ENCODE assay signal across 12 cellular contexts in the genomic region with DNA sequence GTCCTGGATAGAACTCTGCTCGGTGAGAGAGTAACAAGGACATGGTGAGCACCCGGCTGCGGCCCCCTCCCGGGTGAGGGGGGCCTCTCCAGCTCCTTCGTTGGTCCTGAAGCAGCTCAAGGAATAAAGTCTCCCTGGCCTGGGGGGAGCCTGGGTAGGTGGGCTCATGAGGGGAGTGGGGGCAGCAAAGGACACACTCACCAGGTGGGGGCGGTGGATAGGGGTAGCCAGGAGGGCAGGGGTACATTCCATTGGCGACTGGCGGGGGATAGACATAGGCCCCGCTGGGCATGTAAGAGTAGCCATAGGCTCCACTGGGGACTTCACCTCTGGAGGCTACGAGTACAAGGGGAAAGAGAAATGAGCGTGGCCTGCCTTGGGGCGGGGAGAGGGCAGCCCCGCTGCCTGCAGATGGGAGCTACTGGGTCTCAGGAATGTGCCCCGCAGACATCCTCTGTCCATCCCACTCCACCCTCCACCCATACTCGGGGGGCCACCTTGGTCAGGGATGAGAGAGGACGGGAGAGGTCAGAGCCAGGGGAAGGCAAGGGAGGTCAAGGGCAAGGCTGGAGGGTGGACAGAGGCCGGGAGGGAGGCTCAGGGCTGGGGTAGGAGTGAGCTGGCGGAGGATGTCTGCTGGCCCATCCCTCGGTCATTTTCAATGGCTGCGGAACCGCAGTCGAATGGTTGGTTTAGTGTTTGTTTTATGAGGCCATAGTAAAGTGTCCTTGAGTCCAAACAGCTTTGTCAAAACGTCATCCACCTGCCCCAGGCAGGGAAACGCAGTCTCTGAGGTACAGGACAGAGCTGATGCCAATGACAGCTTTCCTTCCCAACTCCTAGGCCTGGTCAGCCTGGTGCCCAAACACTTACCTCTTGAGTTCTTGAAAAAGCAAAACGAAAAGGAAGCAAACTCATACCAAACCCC. TPM values are rescaled to one million over a fixed set of nuclear protein-coding genes. Genes with fewer than 3 reads are reported as not detected.
DNase-seq lines count a peak whose midpoint lies in the region; ATAC-seq and TF ChIP-seq lines count a peak whose summit lies in the region.
"Had no signal": no experiment of that assay in that cellular context is flagged by ENCODE, and none has a peak within 500 bp of the region (broad histone marks: within the 10 kb centered on the region; RNA-seq: fewer than 3 reads in every experiment).

No MANE protein-coding gene starts in this region.

- H3K27me3 Mint-ChIP-seq in activated T-cell treated with anti-CD3 and anti-CD28 coated beads, Interleukin-2, amount 50 U/mL, for 72 hours (ENCODE audit: low read depth): no peaks in the 10 kb centered on the region
- H3K27me3 Mint-ChIP-seq in activated CD4-positive, alpha-beta memory T cell treated with anti-CD3 and anti-CD28 coated beads, Interleukin-2, amount 10 ng/mL, durations not matched to agents 7 days and 5 days: no peaks in the 10 kb centered on the region

- TF ChIP-seq POLR2A in suprapubic skin (IDR thresholded peaks at IDR 0.05): no peak

- no peaks in the 10 kb centered on the region for H3K27me3 ChIP-seq in left lung
- H3K27me3 ChIP-seq in suprapubic skin: no peaks in the 10 kb centered on the region
- H3K27me3 ChIP-seq: MG63 had no signal

- POLR2A ChIA-PET in activated CD4-positive, alpha-beta memory T cell treated with anti-CD3 and anti-CD28 coated beads, Interleukin-2, amount 10 ng/mL, durations not matched to agents 7 days and 5 days (lab: Charles Lee): interaction anchor here (0.8 to 8.7 kb wide), 8 partner anchors 7 to 71 kb away, joined by 3 to 87 read pairs (median 6); partner anchors contain the start of genes TRIM47, TRIM65, UNK and WBP2

- peak overlapping the region; percentile 66 for H3K27ac Mint-ChIP-seq in activated T-cell treated with anti-CD3 and anti-CD28 coated beads, Interleukin-2, amount 50 U/mL, for 72 hours
- H3K27ac Mint-ChIP-seq in activated CD4-positive, alpha-beta memory T cell treated with anti-CD3 and anti-CD28 coated beads, Interleukin-2, amount 10 ng/mL, durations not matched to agents 7 days and 5 days: peak overlapping the region; percentile 54

- intact Hi-C loops in left lung (cut with DNase I): no loop called here
- intact Hi-C loops in head of caudate nucleus (cut with DNase I): no loop called here

- peaks cover 2 to 11% of the 10 kb centered on the region in 2 donors for H3K36me3 Mint-ChIP-seq in activated T-cell treated with anti-CD3 and anti-CD28 coated beads, Interleukin-2, amount 50 U/mL, for 72 hours (ENCODE audit: insufficient read depth in 2 of 2)
- H3K36me3 Mint-ChIP-seq in activated CD4-positive, alpha-beta memory T cell treated with anti-CD3 and anti-CD28 coated beads, Interleukin-2, amount 10 ng/mL, durations not matched to agents 7 days and 5 days (ENCODE audit: low read depth): peaks cover 52% of the 10 kb centered on the region

- DNase-seq in activated T-cell treated with anti-CD3 and anti-CD28 coated beads, Interleukin-2, amount 50 U/mL, for 72 hours: no peak
- no peak for DNase-seq in activated T-cell treated with anti-CD3 and anti-CD28 coated beads for 4 hours
- DNase-seq in activated CD4-positive, alpha-beta memory T cell treated with anti-CD3 and anti-CD28 coated beads, Interleukin-2, amount 10 ng/mL, durations not matched to agents 7 days and 5 days: no peak
- DNase-seq in left lung: peak in 1 of 2 donors; percentile 49
- no peak for DNase-seq in suprapubic skin (ENCODE audit: low spot score in 2 of 2)
- no peak for DNase-seq in head of caudate nucleus
- no peak for DNase-seq in islet precursor cell
- no peak for DNase-seq in NCI-H2171 (lab: John Stamatoyannopoulos, UW)
- DNase-seq: foreskin melanocyte, MG63, NCI-H226 had no signal

- H3K4me1 ChIP-seq in left lung (peaks cover 31 to 82% of the 10 kb centered on the region in 2 donors), suprapubic skin (peaks cover 70% of the 10 kb centered on the region)

- peaks cover 14% of the 10 kb centered on the region for H3K4me1 Mint-ChIP-seq in activated T-cell treated with anti-CD3 and anti-CD28 coated beads, Interleukin-2, amount 50 U/mL, for 72 hours (ENCODE audit: low read depth)
- peaks cover 30% of the 10 kb centered on the region for H3K4me1 Mint-ChIP-seq in activated CD4-positive, alpha-beta memory T cell treated with anti-CD3 and anti-CD28 coated beads, Interleukin-2, amount 10 ng/mL, durations not matched to agents 7 days and 5 days

- no peak for ATAC-seq in activated T-cell treated with anti-CD3 and anti-CD28 coated beads, Interleukin-2, amount 50 U/mL, for 72 hours (replicated peaks in 1 of 2)
- ATAC-seq in left lung: no peak

- H3K4me3 ChIP-seq in left lung: no peak overlapping the region
- no peak overlapping the region for H3K4me3 ChIP-seq in suprapubic skin
- H3K4me3 ChIP-seq: MG63 had no signal

- WGBS in suprapubic skin: 80% methylated on average over 25 of the region's 25 CpGs

- H3K36me3 ChIP-seq in left lung (peaks cover 2 to 71% of the 10 kb centered on the region in 2 donors), suprapubic skin (peaks cover 61% of the 10 kb centered on the region)

- no peaks in the 10 kb centered on the region for H3K9me3 ChIP-seq in left lung
- H3K9me3 ChIP-seq in suprapubic skin: no peaks in the 10 kb centered on the region
- H3K9me3 ChIP-seq: MG63 had no signal

- H3K4me3 Mint-ChIP-seq in activated T-cell treated with anti-CD3 and anti-CD28 coated beads, Interleukin-2, amount 50 U/mL, for 72 hours: no peak overlapping the region
- no peak overlapping the region for H3K4me3 Mint-ChIP-seq in activated CD4-positive, alpha-beta memory T cell treated with anti-CD3 and anti-CD28 coated beads, Interleukin-2, amount 10 ng/mL, durations not matched to agents 7 days and 5 days

- H3K27ac ChIP-seq in left lung: peak overlapping the region; percentile 56 to 93
- H3K27ac ChIP-seq in suprapubic skin: peak overlapping the region; percentile 30
- H3K27ac ChIP-seq: HL-60 had no signal

- TF ChIP-seq CTCF in left lung (IDR thresholded peaks at IDR 0.05) (no peak), suprapubic skin (IDR thresholded peaks at IDR 0.05) (no peak)

- no peak for TF ChIP-seq EP300 in suprapubic skin (IDR thresholded peaks at IDR 0.05)

- H3K9me3 Mint-ChIP-seq in activated T-cell treated with anti-CD3 and anti-CD28 coated beads, Interleukin-2, amount 50 U/mL, for 72 hours: no peaks in the 10 kb centered on the region
- H3K9me3 Mint-ChIP-seq in activated CD4-positive, alpha-beta memory T cell treated with anti-CD3 and anti-CD28 coated beads, Interleukin-2, amount 10 ng/mL, durations not matched to agents 7 days and 5 days: no peaks in the 10 kb centered on the region

- CTCF ChIA-PET in activated CD4-positive, alpha-beta memory T cell treated with anti-CD3 and anti-CD28 coated beads, Interleukin-2, amount 10 ng/mL, durations not matched to agents 7 days and 5 days (lab: Charles Lee): interaction anchor here (0.6 to 6.9 kb wide), 17 partner anchors 10 to 95 kb away, joined by 3 to 85 read pairs (median 4); partner anchors contain the start of genes GALK1, TRIM47, TRIM65 and WBP2

RNA-seq across cellular contexts. Expression of gene UNC13D, which starts 3.7 kb away (rescaled TPM):
- 10 to 100 TPM; 89.0 to 97.6 TPM for total RNA-seq in activated T-cell treated with anti-CD3 and anti-CD28 coated beads, Interleukin-2, amount 50 U/mL, for 72 hours
- 100 to 1,000 TPM; 179 to 190 TPM for total RNA-seq in activated CD4-positive, alpha-beta memory T cell treated with anti-CD3 and anti-CD28 coated beads, Interleukin-2, amount 10 ng/mL, durations not matched to agents 7 days and 5 days
- total RNA-seq in left lung (10 to 100 TPM; 60.5 to 91.4 TPM), suprapubic skin (10 to 100 TPM in 1 of 4 donors, 1 to 10 TPM in 3; 5.2 to 21.0 (median 7.2) TPM)

RNA-seq across cellular contexts. Expression of gene WBP2, which starts 7.3 kb away (rescaled TPM):
- 100 to 1,000 TPM in 1 of 2 donors, 10 to 100 TPM in 1; 90.2 to 109 TPM for total RNA-seq in activated T-cell treated with anti-CD3 and anti-CD28 coated beads, Interleukin-2, amount 50 U/mL, for 72 hours
- total RNA-seq in activated CD4-positive, alpha-beta memory T cell treated with anti-CD3 and anti-CD28 coated beads, Interleukin-2, amount 10 ng/mL, durations not matched to agents 7 days and 5 days: 100 to 1,000 TPM; 107 to 114 TPM
- total RNA-seq in left lung (100 to 1,000 TPM; 119 to 132 TPM), suprapubic skin (10 to 100 TPM; 64.9 to 99.4 (median 76.9) TPM)

RNA-seq across cellular contexts. Expression of gene TRIM47, which starts 30.5 kb away (rescaled TPM):
- 10 to 100 TPM; 16.5 to 24.1 TPM for total RNA-seq in activated T-cell treated with anti-CD3 and anti-CD28 coated beads, Interleukin-2, amount 50 U/mL, for 72 hours
- total RNA-seq in activated CD4-positive, alpha-beta memory T cell treated with anti-CD3 and anti-CD28 coated beads, Interleukin-2, amount 10 ng/mL, durations not matched to agents 7 days and 5 days: 10 to 100 TPM; 31.9 to 33.8 TPM
- total RNA-seq in left lung: 10 to 100 TPM; 43.0 to 63.8 TPM
- 10 to 100 TPM; 22.8 to 43.1 (median 27.7) TPM for total RNA-seq in suprapubic skin

RNA-seq across cellular contexts. Expression of gene TRIM65, which starts 48.9 kb away (rescaled TPM):
- total RNA-seq in activated T-cell treated with anti-CD3 and anti-CD28 coated beads, Interleukin-2, amount 50 U/mL, for 72 hours: 10 to 100 TPM; 24.0 to 30.7 TPM
- total RNA-seq in activated CD4-positive, alpha-beta memory T cell treated with anti-CD3 and anti-CD28 coated beads, Interleukin-2, amount 10 ng/mL, durations not matched to agents 7 days and 5 days: 10 to 100 TPM; 24.9 to 26.1 TPM
- 10 to 100 TPM; 26.3 to 35.1 TPM for total RNA-seq in left lung
- 10 to 100 TPM; 22.5 to 44.6 (median 32.1) TPM for total RNA-seq in suprapubic skin

RNA-seq across cellular contexts. Expression of gene MRPL38, which starts 56.8 kb away (rescaled TPM):
- total RNA-seq in activated T-cell treated with anti-CD3 and anti-CD28 coated beads, Interleukin-2, amount 50 U/mL, for 72 hours: 100 to 1,000 TPM; 101 to 117 TPM
- 10 to 100 TPM; 79.9 to 85.0 TPM for total RNA-seq in activated CD4-positive, alpha-beta memory T cell treated with anti-CD3 and anti-CD28 coated beads, Interleukin-2, amount 10 ng/mL, durations not matched to agents 7 days and 5 days
- total RNA-seq in left lung (10 to 100 TPM; 80.5 to 81.8 TPM), suprapubic skin (100 to 1,000 TPM in 1 of 4 donors, 10 to 100 TPM in 3; 41.7 to 113 (median 50.2) TPM)
